Comparison of ENCODE assay signal across 8 cellular contexts in the genomic region with DNA sequence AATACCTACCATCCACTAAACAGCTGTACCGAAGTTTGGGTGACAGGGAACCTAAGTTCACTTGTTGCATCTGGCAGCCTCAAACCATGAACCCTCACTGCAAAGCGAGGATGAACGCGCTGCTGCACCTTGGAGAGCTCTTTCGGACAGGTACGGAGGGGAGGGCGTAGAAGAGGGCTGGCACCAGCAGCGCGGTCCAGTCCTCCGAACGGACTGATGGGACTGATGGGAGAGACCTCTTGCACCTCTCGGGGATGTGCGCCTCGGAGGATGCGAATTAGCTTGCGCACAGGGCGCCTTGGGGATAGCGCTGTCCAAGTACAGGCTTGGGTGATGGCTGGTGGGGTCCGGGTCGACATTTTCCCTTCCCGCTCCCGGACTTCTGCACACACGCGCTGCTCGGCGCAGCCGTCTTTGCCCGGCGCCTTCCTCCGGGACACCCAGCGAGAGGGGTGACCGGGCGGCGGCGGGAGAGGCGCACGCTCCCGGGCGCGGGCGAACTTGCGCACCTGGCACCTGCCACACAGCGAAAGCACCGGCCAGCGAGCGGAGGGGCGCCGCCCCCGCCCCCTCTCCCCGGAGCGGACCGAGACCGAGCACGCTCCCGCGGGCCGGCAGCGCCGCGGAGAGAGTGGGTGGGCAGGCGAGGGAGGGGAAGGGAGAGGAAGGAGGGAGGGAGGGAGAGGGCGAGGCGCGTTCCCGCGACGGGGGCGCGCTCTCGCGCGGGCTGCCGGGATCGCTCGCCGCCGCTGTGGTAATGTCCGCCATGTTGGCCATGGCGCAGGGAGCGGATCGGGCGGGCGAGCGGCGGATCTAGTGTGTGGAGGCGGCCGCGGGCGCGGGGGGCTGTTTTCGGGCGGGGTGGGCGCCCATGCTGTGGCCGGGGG. TPM values are rescaled to one million over a fixed set of nuclear protein-coding genes. Genes with fewer than 3 reads are reported as not detected.
DNase-seq lines count a peak whose midpoint lies in the region; ATAC-seq and TF ChIP-seq lines count a peak whose summit lies in the region.

A gene with protein sequence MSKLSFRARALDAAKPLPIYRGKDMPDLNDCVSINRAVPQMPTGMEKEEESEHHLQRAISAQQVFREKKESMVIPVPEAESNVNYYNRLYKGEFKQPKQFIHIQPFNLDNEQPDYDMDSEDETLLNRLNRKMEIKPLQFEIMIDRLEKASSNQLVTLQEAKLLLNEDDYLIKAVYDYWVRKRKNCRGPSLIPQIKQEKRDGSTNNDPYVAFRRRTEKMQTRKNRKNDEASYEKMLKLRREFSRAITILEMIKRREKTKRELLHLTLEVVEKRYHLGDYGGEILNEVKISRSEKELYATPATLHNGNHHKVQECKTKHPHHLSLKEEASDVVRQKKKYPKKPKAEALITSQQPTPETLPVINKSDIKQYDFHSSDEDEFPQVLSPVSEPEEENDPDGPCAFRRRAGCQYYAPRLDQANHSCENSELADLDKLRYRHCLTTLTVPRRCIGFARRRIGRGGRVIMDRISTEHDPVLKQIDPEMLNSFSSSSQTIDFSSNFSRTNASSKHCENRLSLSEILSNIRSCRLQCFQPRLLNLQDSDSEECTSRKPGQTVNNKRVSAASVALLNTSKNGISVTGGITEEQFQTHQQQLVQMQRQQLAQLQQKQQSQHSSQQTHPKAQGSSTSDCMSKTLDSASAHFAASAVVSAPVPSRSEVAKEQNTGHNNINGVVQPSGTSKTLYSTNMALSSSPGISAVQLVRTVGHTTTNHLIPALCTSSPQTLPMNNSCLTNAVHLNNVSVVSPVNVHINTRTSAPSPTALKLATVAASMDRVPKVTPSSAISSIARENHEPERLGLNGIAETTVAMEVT (plus strand): TSS at position 754 of the 887 bp plus-strand sequence. CDS start 267 bp downstream, outside the sequence.

- ATAC-seq in Right ventricle myocardium superior (ENCODE audit: poor library complexity), result peak; percentile 94

- peak within 1 kb of the TSS; percentile 92 for H3K27ac ChIP-seq in parathyroid adenoma
- H3K27ac ChIP-seq in tibial artery, result peak within 1 kb of the TSS; percentile 95 to 99

- intact Hi-C loops in Right ventricle myocardium superior (cut with DNase I), result no loop called here
- intact Hi-C loops in tibial artery (cut with DNase I; ENCODE audit: low total_unique reads), result loop anchor here (2.0 kb wide), 1 partner anchor 625 kb away; no protein-coding TSS in a partner anchor

- peak; percentile 85 for DNase-seq in GM10248 (ENCODE audit: extremely low spot score)
- DNase-seq in HFF-Myc (ENCODE audit: extremely low read depth, low read depth), result no peak
- DNase-seq in NB4 (ENCODE audit: low read depth), result peak; percentile 91
- DNase-seq in SW 1271 (lab: John Stamatoyannopoulos, UW), result peak; percentile 20 to 64
- DNase-seq in activated naive CD8-positive, alpha-beta T cell treated with anti-CD3 and anti-CD28 coated beads, Interleukin-2, amount 50 U/mL, for 16 hours (ENCODE audit: low read depth, low spot score), result peak; percentile 69
- DNase-seq in Right ventricle myocardium superior, result peak; percentile 93
- peak; percentile 80 to 92 for DNase-seq in tibial artery

- H3K36me3 ChIP-seq in parathyroid adenoma (ENCODE audit: control insufficient read depth, insufficient read depth, low read length), result no peaks in the 10 kb centered on the region
- H3K36me3 ChIP-seq in tibial artery, result no peaks in the 10 kb centered on the region

- peak within 1 kb of the TSS; percentile 81 for H3K9ac ChIP-seq in parathyroid adenoma

- no peak for TF ChIP-seq CTCF in GM10248 (IDR thresholded peaks at IDR 0.05; ENCODE audit: control extremely low read depth, extremely low read depth, low read depth, missing control alignments)
- TF ChIP-seq CTCF in HFF-Myc (IDR thresholded peaks at IDR 0.05; ENCODE audit: low read depth, low read length, missing control alignments), result no peak
- TF ChIP-seq CTCF in NB4 (IDR thresholded peaks at IDR 0.05; ENCODE audit: low read depth, low read length), result no peak
- no peak for TF ChIP-seq CTCF in parathyroid adenoma (IDR thresholded peaks at IDR 0.05)
- no peak for TF ChIP-seq CTCF in tibial artery (IDR thresholded peaks at IDR 0.05)

- peak within 1 kb of the TSS; percentile 93 for H2AFZ ChIP-seq in parathyroid adenoma

- CTCF ChIA-PET in GM10248 (lab: Yijun Ruan, JAX), result interaction anchor here (0.7 to 1.3 kb wide), 4 partner anchors 14 to 654 kb away, joined by 3 to 4 read pairs (median 3); no protein-coding TSS in a partner anchor

- no peaks in the 10 kb centered on the region for H3K9me3 ChIP-seq in parathyroid adenoma (ENCODE audit: control insufficient read depth, low read length)
- no peaks in the 10 kb centered on the region for H3K9me3 ChIP-seq in tibial artery

- peaks cover 5% of the 10 kb centered on the region for H3K4me1 ChIP-seq in parathyroid adenoma
- H3K4me1 ChIP-seq in tibial artery, result peaks cover 0 to 39% (median 13%) of the 10 kb centered on the region in 4 donors

- H3K4me3 ChIP-seq in HFF-Myc (replicated peaks; ENCODE audit: low read depth, low read length), result peak within 1 kb of the TSS; percentile 88
- H3K4me3 ChIP-seq in NB4 (ENCODE audit: low read depth, low read length), result peak within 1 kb of the TSS; percentile 97
- H3K4me3 ChIP-seq in parathyroid adenoma (ENCODE audit: low read depth, low read length), result peak within 1 kb of the TSS; percentile 94
- peak within 1 kb of the TSS; percentile 86 to 89 for H3K4me3 ChIP-seq in tibial artery

- peak within 1 kb of the TSS; percentile 91 for H3K4me2 ChIP-seq in parathyroid adenoma (ENCODE audit: low read length)

- POLR2A ChIA-PET in GM10248 (lab: Yijun Ruan, JAX), result interaction anchor here (0.7 kb wide), 1 partner anchor 8 kb away, joined by 3 read pairs; no protein-coding TSS in a partner anchor

- H3K27me3 ChIP-seq in parathyroid adenoma (ENCODE audit: control insufficient read depth, insufficient read depth, low read length) (no peaks in the 10 kb centered on the region), tibial artery (no peaks in the 10 kb centered on the region)

- TF ChIP-seq POLR2A in NB4 (IDR thresholded peaks at IDR 0.05; ENCODE audit: extremely low read depth, insufficient read length), result peak; percentile 65

- H3K79me2 ChIP-seq in parathyroid adenoma, result peaks cover 19% of the 10 kb centered on the region

RNA-seq across cellular contexts. Expression of the gene that starts here (rescaled TPM):
- total RNA-seq in Right ventricle myocardium superior, result 18.5 TPM
